ENCODE assay signal across 8 cellular contexts in genomic region chr19:13881692-13882418, GRCh38. TPM values are rescaled to one million over a fixed set of nuclear protein-coding genes. Genes with fewer than 3 reads are reported as not detected.
DNase-seq lines count a peak whose midpoint lies in the region; ATAC-seq and TF ChIP-seq lines count a peak whose summit lies in the region.

No MANE protein-coding gene starts in this region.

- peak overlapping the region; percentile 83 for H2AFZ ChIP-seq in trophoblast cell (ENCODE audit: insufficient read depth, low read length, poor library complexity)

- peak overlapping the region; percentile 80 for H2BK120ac ChIP-seq in trophoblast cell (ENCODE audit: insufficient read depth, low read length, poor library complexity)

- H4K91ac ChIP-seq in trophoblast cell (ENCODE audit: low read depth, low read length): peak overlapping the region; percentile 75

- peak overlapping the region; percentile 11 for H2AK5ac ChIP-seq in trophoblast cell (ENCODE audit: low read length)

- CTCF ChIA-PET in RWPE1 (lab: Yijun Ruan, JAX): interaction anchor here (0.5 to 1.4 kb wide), 3 partner anchors 18 to 140 kb away, joined by 3 to 5 read pairs (median 5); no protein-coding TSS in a partner anchor

- peak overlapping the region; percentile 92 for H3K14ac ChIP-seq in trophoblast cell (ENCODE audit: low read length)

- H2BK5ac ChIP-seq in trophoblast cell (ENCODE audit: low read depth, low read length, poor library complexity): peak overlapping the region; percentile 73

- no peaks in the 10 kb centered on the region for H3K79me2 ChIP-seq in trophoblast cell (ENCODE audit: control insufficient read depth, insufficient read depth, low read length, poor library complexity)

- peak overlapping the region; percentile 21 for H4K12ac ChIP-seq in trophoblast cell (ENCODE audit: low read depth, low read length)

- intact Hi-C loops in colonic mucosa (cut with DNase I): loop anchor here (2.0 to 10.0 kb wide), 2 partner anchors 73 to 163 kb away; no protein-coding TSS in a partner anchor

- peak overlapping the region; percentile 39 for H3K18ac ChIP-seq in trophoblast cell (ENCODE audit: low read length)

- H3K4ac ChIP-seq in trophoblast cell (ENCODE audit: low read depth, low read length): no peak overlapping the region

- H3K4me2 ChIP-seq in trophoblast cell (ENCODE audit: low read length): peak overlapping the region; percentile 3

- H3K4me1 ChIP-seq in colonic mucosa (peaks cover 32% of the 10 kb centered on the region), trophoblast cell (ENCODE audit: control insufficient read depth in 1 of 2, insufficient read depth in 2 of 2, low read length in 2 of 2) (peaks cover 20 to 22% of the 10 kb centered on the region in 2 experiments)

- no peak for ATAC-seq in GM21528 (IDR thresholded peaks at IDR 0.05; ENCODE audit: low FRiP score, unreplicated experiment)

- TF ChIP-seq CTCF in GM13977 (IDR thresholded peaks at IDR 0.05; ENCODE audit: extremely low read depth, insufficient read depth, missing control alignments): no peak
- no peak for TF ChIP-seq CTCF in RWPE1 (conservative IDR thresholded peaks at IDR 0.05; ENCODE audit: low read depth)
- no peak for TF ChIP-seq CTCF in colonic mucosa (IDR thresholded peaks at IDR 0.05)

- POLR2A ChIA-PET in RWPE1 (lab: Yijun Ruan, JAX; ENCODE audit: low non-redundant PET): interaction anchor here (0.6 kb wide), 1 partner anchor 126 kb away, joined by 3 read pairs; no protein-coding TSS in a partner anchor

- H2BK12ac ChIP-seq in trophoblast cell (ENCODE audit: low read length): peak overlapping the region; percentile 94

- H3K27ac ChIP-seq in RWPE1 (peak overlapping the region; percentile 83), colonic mucosa (peak overlapping the region; percentile 53), trophoblast cell (ENCODE audit: low read depth, low read length) (peak overlapping the region; percentile 29)

- in situ Hi-C loops in GM13977 (cut with MboI; ENCODE audit: low pct_unique_long_range_greater_than_20kb, low sequenced_read_pairs, unreplicated experiment): loop anchor here (5.0 kb wide), 1 partner anchor 165 kb away; no protein-coding TSS in a partner anchor

- H3K23ac ChIP-seq in trophoblast cell (ENCODE audit: low read length): no peak overlapping the region

- no CpG with 5 or more reads among the region's 17 CpGs for WGBS in trophoblast cell (ENCODE audit: extremely low coverage, insufficient coverage, insufficient read length)

- DNase-seq in GM13977 (ENCODE audit: low spot score) (peak; percentile 58), RWPE1 (ENCODE audit: low spot score) (no peak), colonic mucosa (peak; percentile 60), trophoblast cell (peak in 1 of 2 donors; percentile 81), NCI-H2171 treated with DMSO at 0.1 percent for 48 hours (lab: John Stamatoyannopoulos, UW) (no peak), NCI-H187 treated with DMSO at 0.1 percent for 48 hours (lab: John Stamatoyannopoulos, UW) (no peak), HPDE6-E6E7 (ENCODE audit: extremely low spot score) (no peak)

- peak overlapping the region; percentile 86 for H4K8ac ChIP-seq in trophoblast cell (ENCODE audit: low read depth, low read length)

- H3K4me3 ChIP-seq in colonic mucosa (no peak overlapping the region), trophoblast cell (ENCODE audit: low read depth, low read length) (no peak overlapping the region)

- H3K9ac ChIP-seq in colonic mucosa (ENCODE audit: low read depth in 2 of 2, low read length in 2 of 2) (peak overlapping the region; percentile 48 to 75), trophoblast cell (ENCODE audit: low read length) (no peak overlapping the region)

- H3K27me3 ChIP-seq in colonic mucosa (no peaks in the 10 kb centered on the region), trophoblast cell (ENCODE audit: insufficient read depth, low read length) (no peaks in the 10 kb centered on the region)

- H3K9me3 ChIP-seq in colonic mucosa (no peaks in the 10 kb centered on the region), trophoblast cell (ENCODE audit: insufficient read depth, low read depth, low read length) (peaks cover 3% of the 10 kb centered on the region)

- peaks cover 12% of the 10 kb centered on the region for H3K79me1 ChIP-seq in trophoblast cell (ENCODE audit: low read length)

- H3K36me3 ChIP-seq in colonic mucosa (no peaks in the 10 kb centered on the region), trophoblast cell (ENCODE audit: control insufficient read depth in 1 of 2, insufficient read depth in 2 of 2, low read length in 2 of 2) (no peaks in the 10 kb centered on the region)

RNA-seq across cellular contexts. Expression of gene NANOS3, which starts 4.9 kb away (rescaled TPM):
- total RNA-seq in colonic mucosa: not detected
- 1.8 and 2.0 TPM in 2 replicates for polyA plus RNA-seq in trophoblast cell (2013)

RNA-seq across cellular contexts. Expression of gene BRME1, which starts 24.1 kb away (rescaled TPM):
- total RNA-seq in colonic mucosa: 10 to 100 TPM in 1 of 2 donors, 1 to 10 TPM in 1; 5.9 to 20.0 TPM
- 1.1 TPM in 2 replicates for polyA plus RNA-seq in trophoblast cell (2013)

RNA-seq across cellular contexts. Expression of gene CC2D1A, which starts 24.1 kb away (rescaled TPM):
- 100 to 1,000 TPM in 1 of 2 donors, 10 to 100 TPM in 1; 81.0 to 123 TPM for total RNA-seq in colonic mucosa
- 17.6 and 17.8 TPM in 2 replicates for polyA plus RNA-seq in trophoblast cell (2013)

RNA-seq across cellular contexts. Expression of gene PODNL1, which starts 56.4 kb away (rescaled TPM):
- 1 to 10 TPM; 4.1 to 4.4 TPM for total RNA-seq in colonic mucosa
- polyA plus RNA-seq in trophoblast cell (2013): 0.47 and 0.49 TPM in 2 replicates

Comparison
In these comparisons a context has a peak if more than half of its experiments do, and no peak if none do; other contexts are left out.
1. DNase-seq: peak in GM13977 (single experiment) and colonic mucosa (single experiment); none in RWPE1 (single experiment), NCI-H2171 treated with DMSO at 0.1 percent for 48 hours (single experiment), NCI-H187 treated with DMSO at 0.1 percent for 48 hours (single experiment) and HPDE6-E6E7 (single experiment).
2. H3K27ac ChIP-seq: peak in every context shown above with its lines; median percentile 83 in RWPE1; 53 in colonic mucosa; 29 in trophoblast cell.